ENCODE assay signal across 11 cellular contexts in the genomic region with DNA sequence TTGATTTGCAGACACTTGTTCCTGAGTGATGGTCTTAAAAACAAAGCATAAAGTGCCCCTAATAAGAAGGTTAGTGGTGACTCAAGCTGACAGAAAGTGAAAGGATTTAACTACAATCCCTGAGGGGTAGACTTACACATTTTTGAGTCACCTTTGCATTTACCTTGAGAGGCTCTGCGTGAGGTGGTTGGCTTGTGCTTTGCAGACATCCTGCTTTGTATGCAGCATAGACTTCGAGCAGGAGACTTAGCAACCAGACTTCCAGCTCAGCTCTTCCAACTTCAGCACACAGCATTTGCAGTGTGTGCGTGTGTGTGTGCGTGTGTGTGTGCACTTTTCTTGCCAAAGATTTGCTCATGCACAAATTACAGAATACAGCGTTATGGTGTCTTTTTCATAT.
DNase-seq lines count a peak whose midpoint lies in the region; ATAC-seq, FAIRE-seq and TF ChIP-seq lines count a peak whose summit lies in the region.
"Had no signal": no experiment of that assay in that cellular context is flagged by ENCODE, and none has a peak within 500 bp of the region (broad histone marks: within the 10 kb centered on the region; RNA-seq: fewer than 3 reads in every experiment).

No MANE protein-coding gene starts in this region.

- WGBS in endodermal cell (ENCODE audit: insufficient coverage in 1 of 2, insufficient read length in 1 of 2), 2 experiments: 83 to 88% methylated on average over 1 to 5 of the region's 5 CpGs

- H3K4me1 ChIP-seq in endodermal cell (ENCODE audit: control insufficient read depth, insufficient read depth, low read length) (no peaks in the 10 kb centered on the region), kidney (ENCODE audit: control insufficient read depth in 1 of 2, insufficient read depth in 1 of 2, low read depth in 1 of 2, low read length in 2 of 2) (no peaks in the 10 kb centered on the region)

- H3K4me1 Mint-ChIP-seq in endodermal cell: no peaks in the 10 kb centered on the region

- no peak for FAIRE-seq in kidney (lab: Jason Lieb, UNC)
- FAIRE-seq: urothelium cell line had no signal

- intact Hi-C loops in kidney (cut with DNase I): no loop called here

- H3K27ac ChIP-seq in endodermal cell (ENCODE audit: low read depth, low read length) (no peak overlapping the region), kidney (ENCODE audit: low read depth in 2 of 2, low read length in 2 of 2) (no peak overlapping the region)

- H3K9me3 ChIP-seq in endodermal cell (ENCODE audit: control insufficient read depth, low read length): no peaks in the 10 kb centered on the region
- H3K9me3 ChIP-seq in kidney (ENCODE audit: control insufficient read depth in 1 of 2, low read length in 2 of 2): no peaks in the 10 kb centered on the region

- H3K4me3 ChIP-seq in fibroblast of the aortic adventitia (ENCODE audit: low read depth, low read length) (no peak overlapping the region), endodermal cell (ENCODE audit: low read length) (no peak overlapping the region), kidney (ENCODE audit: low read length in 2 of 2) (no peak overlapping the region)

- no peaks in the 10 kb centered on the region for H3K27me3 Mint-ChIP-seq in endodermal cell (ENCODE audit: insufficient read depth)

- TF ChIP-seq CTCF in fibroblast of the aortic adventitia (IDR thresholded peaks at IDR 0.05; ENCODE audit: insufficient read depth, low read length) (no peak), endodermal cell (conservative IDR thresholded peaks at IDR 0.05) (no peak), kidney (IDR thresholded peaks at IDR 0.05; ENCODE audit: borderline replicate concordance, extremely low read depth, insufficient read depth) (no peak)

- no peak overlapping the region for H3K27ac Mint-ChIP-seq in endodermal cell

- peaks cover 5% of the 10 kb centered on the region for H3K9me3 Mint-ChIP-seq in endodermal cell

- peaks cover 13% of the 10 kb centered on the region for H3K36me3 Mint-ChIP-seq in endodermal cell (ENCODE audit: low read depth)

- ATAC-seq in GM18861 (IDR thresholded peaks at IDR 0.05; ENCODE audit: unreplicated experiment): peak; percentile 92
- peak; percentile 81 for ATAC-seq in GM21515 (IDR thresholded peaks at IDR 0.05; ENCODE audit: unreplicated experiment)
- ATAC-seq in HG03354 (IDR thresholded peaks at IDR 0.05; ENCODE audit: poor library complexity, severe bottlenecking, unreplicated experiment): peak; percentile 92

- no peak overlapping the region for H3K9ac ChIP-seq in endodermal cell (ENCODE audit: extremely low read depth, low read length, poor library complexity, severe bottlenecking)
- H3K9ac ChIP-seq in kidney (ENCODE audit: low read length in 2 of 2): no peak overlapping the region

- H3K36me3 ChIP-seq in endodermal cell (ENCODE audit: control insufficient read depth, insufficient read depth, low read length) (no peaks in the 10 kb centered on the region), kidney (ENCODE audit: control insufficient read depth in 1 of 2, insufficient read depth in 2 of 2, low read length in 2 of 2) (peaks cover 0 to 3% of the 10 kb centered on the region in 2 donors)

- no peaks in the 10 kb centered on the region for H3K27me3 ChIP-seq in endodermal cell (ENCODE audit: control insufficient read depth, insufficient read depth, low read length, poor library complexity, severe bottlenecking)

- H3K4me3 Mint-ChIP-seq in endodermal cell: no peak overlapping the region

- DNase-seq in fibroblast of the aortic adventitia (ENCODE audit: low read depth) (peak; percentile 5), DMS153 treated with DMSO at 0.1 percent for 48 hours (lab: John Stamatoyannopoulos, UW; ENCODE audit: unreplicated experiment) (no peak), endodermal cell (no peak), kidney (no peak), NCI-H1930 (lab: John Stamatoyannopoulos, UW) (no peak)
- DNase-seq: NCI-H2171; stimulated activated CD4-positive, alpha-beta T cell treated with anti-CD3 and anti-CD28 coated beads, Interleukin-4, amount 100 ng/mL, for 24 hours had no signal
